ENCODE assay signal across 1 cellular context in the genomic region with DNA sequence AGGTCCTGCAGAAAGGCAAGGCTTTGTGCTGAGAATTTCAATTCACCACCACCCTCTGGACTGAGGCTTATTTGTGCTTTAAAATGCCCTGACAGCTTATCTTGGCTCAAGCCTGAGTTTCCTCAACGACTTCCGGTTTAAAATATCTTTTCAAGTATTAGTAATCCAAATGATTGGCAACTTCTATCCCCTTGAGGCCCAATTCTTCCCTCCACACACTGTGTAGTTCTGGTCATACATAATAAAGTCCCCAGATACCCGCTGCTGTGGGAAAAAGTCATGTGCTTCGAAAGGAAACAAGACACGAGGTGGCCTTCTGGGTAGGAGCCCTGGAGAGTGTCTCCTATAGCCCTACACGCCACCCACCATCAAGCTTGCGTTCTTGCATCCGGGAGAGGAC.
TF ChIP-seq lines count a peak whose summit lies in the region.

No MANE protein-coding gene starts in this region.

TF ChIP-seq in HepG2, 621 proteins besides CTCF, POLR2A, EP300 and RAD21 (continued from another document):
- TF ChIP-seq MTF2 (CRISPR knock-in tag; IDR thresholded peaks at IDR 0.05; ENCODE audit: borderline replicate concordance) = no peak
- no peak for TF ChIP-seq PPARG (CRISPR knock-in tag; conservative IDR thresholded peaks at IDR 0.05)
- TF ChIP-seq SMAD3 (CRISPR knock-in tag; IDR thresholded peaks at IDR 0.05) = no peak
- TF ChIP-seq, protein P1, sequence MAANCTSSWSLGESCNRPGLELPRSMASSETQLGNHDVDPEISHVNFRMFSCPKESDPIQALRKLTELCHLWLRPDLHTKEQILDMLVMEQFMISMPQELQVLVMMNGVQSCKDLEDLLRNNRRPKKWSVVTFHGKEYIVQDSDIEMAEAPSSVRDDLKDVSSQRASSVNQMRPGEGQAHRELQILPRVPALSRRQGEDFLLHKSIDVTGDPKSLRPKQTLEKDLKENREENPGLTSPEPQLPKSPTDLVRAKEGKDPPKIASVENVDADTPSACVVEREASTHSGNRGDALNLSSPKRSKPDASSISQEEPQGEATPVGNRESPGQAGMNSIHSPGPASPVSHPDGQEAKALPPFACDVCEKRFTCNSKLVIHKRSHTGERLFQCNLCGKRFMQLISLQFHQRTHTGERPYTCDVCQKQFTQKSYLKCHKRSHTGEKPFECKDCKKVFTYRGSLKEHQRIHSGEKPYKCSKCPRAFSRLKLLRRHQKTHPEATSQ (CRISPR knock-in tag; IDR thresholded peaks at IDR 0.05; ENCODE audit: borderline replicate concordance) = no peak
- TF ChIP-seq, protein P2, sequence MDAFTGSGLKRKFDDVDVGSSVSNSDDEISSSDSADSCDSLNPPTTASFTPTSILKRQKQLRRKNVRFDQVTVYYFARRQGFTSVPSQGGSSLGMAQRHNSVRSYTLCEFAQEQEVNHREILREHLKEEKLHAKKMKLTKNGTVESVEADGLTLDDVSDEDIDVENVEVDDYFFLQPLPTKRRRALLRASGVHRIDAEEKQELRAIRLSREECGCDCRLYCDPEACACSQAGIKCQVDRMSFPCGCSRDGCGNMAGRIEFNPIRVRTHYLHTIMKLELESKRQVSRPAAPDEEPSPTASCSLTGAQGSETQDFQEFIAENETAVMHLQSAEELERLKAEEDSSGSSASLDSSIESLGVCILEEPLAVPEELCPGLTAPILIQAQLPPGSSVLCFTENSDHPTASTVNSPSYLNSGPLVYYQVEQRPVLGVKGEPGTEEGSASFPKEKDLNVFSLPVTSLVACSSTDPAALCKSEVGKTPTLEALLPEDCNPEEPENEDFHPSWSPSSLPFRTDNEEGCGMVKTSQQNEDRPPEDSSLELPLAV (CRISPR knock-in tag; conservative IDR thresholded peaks at IDR 0.05; ENCODE audit: low read depth) = no peak
- no peak for TF ChIP-seq ZNF557 (CRISPR knock-in tag; IDR thresholded peaks at IDR 0.05)
